In the genomic region with DNA sequence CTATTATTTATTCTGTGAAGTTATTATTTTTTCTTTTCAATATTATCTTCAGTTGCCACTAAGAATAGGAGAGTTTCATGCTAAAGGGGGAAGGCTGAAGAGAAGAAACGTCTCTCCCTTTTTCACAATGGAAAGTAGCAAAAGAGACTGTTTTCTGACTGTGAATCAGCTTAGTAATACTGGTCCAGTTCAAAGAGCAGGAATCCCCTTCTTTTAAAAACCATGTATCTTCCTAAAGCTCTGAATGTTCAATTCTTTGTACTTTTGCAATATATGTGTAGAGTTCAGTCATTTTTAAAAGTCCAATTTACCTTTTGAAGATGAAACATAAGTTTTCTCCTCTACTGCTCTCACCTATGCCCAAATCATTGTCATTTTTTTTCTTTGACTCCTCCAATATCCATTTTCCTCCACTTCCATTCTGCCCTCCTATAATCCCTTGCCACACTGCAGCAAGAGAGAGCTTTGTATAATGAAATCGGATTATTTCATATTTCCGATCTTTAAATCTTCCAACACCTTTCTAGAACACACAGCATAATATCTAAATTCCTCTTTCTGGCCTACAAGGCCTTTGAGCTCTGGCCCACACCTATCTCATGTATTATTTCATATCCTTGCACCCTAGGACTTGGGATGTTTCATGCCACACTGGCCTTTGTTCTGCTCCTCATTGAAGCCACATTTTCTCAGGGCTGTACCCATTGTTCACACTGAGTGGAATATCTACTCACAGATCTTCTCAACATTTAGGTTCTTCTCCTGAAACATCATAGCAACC, we compare ENCODE assay signal across 17 cellular contexts.
DNase-seq lines count a peak whose midpoint lies in the region; ATAC-seq, FAIRE-seq and TF ChIP-seq lines count a peak whose summit lies in the region.
"Had no signal": no experiment of that assay in that cellular context is flagged by ENCODE, and none has a peak within 500 bp of the region (broad histone marks: within the 10 kb centered on the region; RNA-seq: fewer than 3 reads in every experiment).

No MANE protein-coding gene starts in this region.

- POLR2A ChIA-PET in naive thymus-derived CD4-positive, alpha-beta T cell (lab: Charles Lee): no interaction called here

- CTCF ChIA-PET in naive thymus-derived CD4-positive, alpha-beta T cell (lab: Charles Lee): no interaction called here

- H3K79me2 ChIP-seq in SU-DHL-6 (ENCODE audit: insufficient read depth, low read length): no peaks in the 10 kb centered on the region
- H3K79me2 ChIP-seq: parathyroid adenoma had no signal

- peaks cover 5% of the 10 kb centered on the region for H3K9me3 Mint-ChIP-seq in activated CD4-positive, alpha-beta T cell treated with anti-CD3 and anti-CD28 coated beads, Interleukin-2, amount 10 ng/mL, durations not matched to agents 24 days and 14 days
- no peaks in the 10 kb centered on the region for H3K9me3 Mint-ChIP-seq in naive thymus-derived CD4-positive, alpha-beta T cell
- no peaks in the 10 kb centered on the region for H3K9me3 Mint-ChIP-seq in stimulated activated effector memory CD8-positive, alpha-beta T cell treated with anti-CD3 and anti-CD28 coated beads, Interleukin-12 subunit alpha, Interleukin-12 subunit beta, amount 100 ng/mL, for 72 hours
- H3K9me3 Mint-ChIP-seq: GM23338 had no signal

- intact Hi-C loops in activated CD4-positive, alpha-beta T cell treated with anti-CD3 and anti-CD28 coated beads, Interleukin-2, amount 10 ng/mL, durations not matched to agents 24 days and 14 days (cut with micrococcal nuclease): loop anchor here (5.0 kb wide), 1 partner anchor 61 kb away; no protein-coding TSS in a partner anchor
- intact Hi-C loops in naive thymus-derived CD4-positive, alpha-beta T cell (cut with micrococcal nuclease): loop anchor here (1.0 to 5.0 kb wide), 3 partner anchors 9 to 191 kb away; no protein-coding TSS in a partner anchor

- peaks cover 18 to 22% of the 10 kb centered on the region in 2 donors for H3K4me1 ChIP-seq in naive thymus-derived CD4-positive, alpha-beta T cell (ENCODE audit: control insufficient read depth in 2 of 2, insufficient read depth in 2 of 2, low read length in 2 of 2)
- H3K4me1 ChIP-seq: parathyroid adenoma had no signal

- peaks cover 8% of the 10 kb centered on the region; the same call in 1 of the 2 replicates for H3F3A ChIP-seq in SU-DHL-6 (ENCODE audit: insufficient read depth)

- no peaks in the 10 kb centered on the region for H3K27me3 Mint-ChIP-seq in activated CD4-positive, alpha-beta T cell treated with anti-CD3 and anti-CD28 coated beads, Interleukin-2, amount 10 ng/mL, durations not matched to agents 24 days and 14 days
- H3K27me3 Mint-ChIP-seq in naive thymus-derived CD4-positive, alpha-beta T cell: no peaks in the 10 kb centered on the region

- peak overlapping the region; percentile 26 for H3K27ac Mint-ChIP-seq in activated CD4-positive, alpha-beta T cell treated with anti-CD3 and anti-CD28 coated beads, Interleukin-2, amount 10 ng/mL, durations not matched to agents 24 days and 14 days
- peak overlapping the region in 6 of 9 donors; percentile 1 to 49 (median 15) for H3K27ac Mint-ChIP-seq in naive thymus-derived CD4-positive, alpha-beta T cell
- H3K27ac Mint-ChIP-seq in stimulated activated effector memory CD8-positive, alpha-beta T cell treated with anti-CD3 and anti-CD28 coated beads, Interleukin-12 subunit alpha, Interleukin-12 subunit beta, amount 100 ng/mL, for 72 hours: no peak overlapping the region
- H3K27ac Mint-ChIP-seq: GM23338 had no signal

- peak; percentile 70 for FAIRE-seq in GM19239 (lab: Jason Lieb, UNC)
- FAIRE-seq: A204.1 had no signal

- no peak overlapping the region for H2AFZ ChIP-seq in SU-DHL-6 (ENCODE audit: low read depth, low read length, severe bottlenecking)
- H2AFZ ChIP-seq: GM23338, parathyroid adenoma had no signal

- no peaks in the 10 kb centered on the region for H3K36me3 ChIP-seq in SU-DHL-6 (ENCODE audit: low read length)
- H3K36me3 ChIP-seq in naive thymus-derived CD4-positive, alpha-beta T cell (ENCODE audit: control insufficient read depth in 2 of 3, insufficient read depth in 3 of 3, low read length in 3 of 3): no peaks in the 10 kb centered on the region
- H3K36me3 ChIP-seq: cardiac muscle cell, heart left ventricle had no signal

- peak overlapping the region; percentile 67 for H3K4me2 ChIP-seq in SU-DHL-6 (ENCODE audit: low read depth, low read length, poor library complexity, severe bottlenecking)
- H3K4me2 ChIP-seq: GM23338 had no signal

- H3K27me3 ChIP-seq in SU-DHL-6 (ENCODE audit: low read length): no peaks in the 10 kb centered on the region
- H3K27me3 ChIP-seq in naive thymus-derived CD4-positive, alpha-beta T cell (ENCODE audit: control insufficient read depth in 2 of 2, insufficient read depth in 2 of 2, low read length in 2 of 2): no peaks in the 10 kb centered on the region
- H3K27me3 ChIP-seq: cardiac muscle cell, heart left ventricle had no signal

- H3K4me1 Mint-ChIP-seq in activated CD4-positive, alpha-beta T cell treated with anti-CD3 and anti-CD28 coated beads, Interleukin-2, amount 10 ng/mL, durations not matched to agents 24 days and 14 days: peaks cover 40% of the 10 kb centered on the region
- H3K4me1 Mint-ChIP-seq in naive thymus-derived CD4-positive, alpha-beta T cell: peaks cover 29 to 66% (median 49%) of the 10 kb centered on the region in 7 donors
- H3K4me1 Mint-ChIP-seq in stimulated activated effector memory CD8-positive, alpha-beta T cell treated with anti-CD3 and anti-CD28 coated beads, Interleukin-12 subunit alpha, Interleukin-12 subunit beta, amount 100 ng/mL, for 72 hours: peaks cover 56% of the 10 kb centered on the region
- H3K4me1 Mint-ChIP-seq: GM23338 had no signal

- peak overlapping the region; percentile 43 for H3K9ac ChIP-seq in SU-DHL-6 (ENCODE audit: low read length)
- H3K9ac ChIP-seq: parathyroid adenoma had no signal

- ATAC-seq in naive thymus-derived CD4-positive, alpha-beta T cell: no peak
- no peak for ATAC-seq in HG03139 (IDR thresholded peaks at IDR 0.05; ENCODE audit: unreplicated experiment)
- ATAC-seq in stimulated activated effector memory CD8-positive, alpha-beta T cell treated with anti-CD3 and anti-CD28 coated beads, Interleukin-12 subunit alpha, Interleukin-12 subunit beta, amount 100 ng/mL, for 72 hours: no peak
- ATAC-seq: GM23338, heart left ventricle, mucosa of descending colon, Right ventricle myocardium inferior had no signal

- no peak overlapping the region for H3K4me3 ChIP-seq in SU-DHL-6 (ENCODE audit: insufficient read depth, low read length, poor library complexity, severe bottlenecking)
- no peak overlapping the region for H3K4me3 ChIP-seq in naive thymus-derived CD4-positive, alpha-beta T cell (ENCODE audit: low read length)
- H3K4me3 ChIP-seq: cardiac muscle cell, GM23338, heart left ventricle, mucosa of descending colon had no signal

- H3K36me3 Mint-ChIP-seq in activated CD4-positive, alpha-beta T cell treated with anti-CD3 and anti-CD28 coated beads, Interleukin-2, amount 10 ng/mL, durations not matched to agents 24 days and 14 days (ENCODE audit: low read depth): peaks cover 28% of the 10 kb centered on the region
- peaks cover 0 to 38% (median 4%) of the 10 kb centered on the region in 5 donors for H3K36me3 Mint-ChIP-seq in naive thymus-derived CD4-positive, alpha-beta T cell
- H3K36me3 Mint-ChIP-seq in stimulated activated effector memory CD8-positive, alpha-beta T cell treated with anti-CD3 and anti-CD28 coated beads, Interleukin-12 subunit alpha, Interleukin-12 subunit beta, amount 100 ng/mL, for 72 hours: peaks cover 34% of the 10 kb centered on the region

- H3K9me3 ChIP-seq in SU-DHL-6 (ENCODE audit: insufficient read depth, low read length): no peaks in the 10 kb centered on the region
- H3K9me3 ChIP-seq in naive thymus-derived CD4-positive, alpha-beta T cell (ENCODE audit: control insufficient read depth in 2 of 3, low read length in 3 of 3): no peaks in the 10 kb centered on the region
- H3K9me3 ChIP-seq: heart left ventricle, mucosa of descending colon had no signal

- H3K9me2 ChIP-seq in SU-DHL-6 (replicated peaks; ENCODE audit: insufficient read depth, low read length): no peaks in the 10 kb centered on the region

- DNase-seq in activated CD4-positive, alpha-beta T cell treated with anti-CD3 and anti-CD28 coated beads, Interleukin-2, amount 10 ng/mL, durations not matched to agents 24 days and 14 days: no peak
- DNase-seq in activated CD4-positive, alpha-beta T cell treated with anti-CD3 and anti-CD28 coated beads for 4 hours: no peak
- DNase-seq in GM19239 (ENCODE audit: insufficient read length, low spot score): no peak
- DNase-seq in naive thymus-derived CD4-positive, alpha-beta T cell: no peak
- no peak for DNase-seq in stimulated activated effector memory CD8-positive, alpha-beta T cell treated with anti-CD3 and anti-CD28 coated beads, Interleukin-12 subunit alpha, Interleukin-12 subunit beta, amount 100 ng/mL, for 72 hours (ENCODE audit: low spot score in 2 of 2)
- DNase-seq in DMS 273 (lab: John Stamatoyannopoulos, UW; ENCODE audit: unreplicated experiment): no peak
- DNase-seq: heart left ventricle, kidney glomerular epithelial cell, mucosa of descending colon, T-helper 9 cell had no signal

- no peak for TF ChIP-seq CTCF in SU-DHL-6 (IDR thresholded peaks at IDR 0.05; ENCODE audit: insufficient read depth, low read length, poor library complexity, severe bottlenecking)

- H3K4me3 Mint-ChIP-seq in activated CD4-positive, alpha-beta T cell treated with anti-CD3 and anti-CD28 coated beads, Interleukin-2, amount 10 ng/mL, durations not matched to agents 24 days and 14 days: peak overlapping the region; percentile 3
- peak overlapping the region in 6 of 10 donors; percentile 3 to 31 (median 14) for H3K4me3 Mint-ChIP-seq in naive thymus-derived CD4-positive, alpha-beta T cell
- no peak overlapping the region for H3K4me3 Mint-ChIP-seq in stimulated activated effector memory CD8-positive, alpha-beta T cell treated with anti-CD3 and anti-CD28 coated beads, Interleukin-12 subunit alpha, Interleukin-12 subunit beta, amount 100 ng/mL, for 72 hours
- H3K4me3 Mint-ChIP-seq: GM23338 had no signal

- H4K20me1 ChIP-seq in SU-DHL-6 (ENCODE audit: low read depth, low read length): no peaks in the 10 kb centered on the region

- peak overlapping the region; percentile 85 for H3K27ac ChIP-seq in SU-DHL-6 (ENCODE audit: low read depth, low read length)
- no peak overlapping the region for H3K27ac ChIP-seq in naive thymus-derived CD4-positive, alpha-beta T cell (ENCODE audit: low read depth, low read length)
- H3K27ac ChIP-seq: cardiac muscle cell, parathyroid adenoma had no signal
